19 cellular contexts compared by ENCODE assay signal in the genomic region with DNA sequence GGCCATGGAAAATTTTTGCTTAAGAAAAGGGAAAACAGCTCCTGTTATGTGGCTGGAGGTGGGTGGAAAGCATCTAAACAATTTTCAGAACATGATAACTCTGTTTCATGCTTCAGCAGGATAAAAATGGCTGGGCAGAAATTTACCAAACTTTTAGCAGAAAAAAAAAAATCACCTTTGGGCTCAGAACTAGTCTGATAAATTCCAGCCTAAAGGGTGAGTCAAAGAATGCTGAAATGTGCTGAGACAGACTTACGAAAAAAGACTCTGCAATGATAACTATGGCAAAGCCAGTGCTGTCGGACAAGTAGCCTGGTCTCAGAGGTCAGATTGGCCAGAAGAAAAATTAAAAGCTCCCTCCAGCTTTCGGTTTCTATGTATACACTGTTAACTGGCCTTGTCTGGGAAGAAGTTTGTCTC.
DNase-seq lines count a peak whose midpoint lies in the region; ATAC-seq, FAIRE-seq and TF ChIP-seq lines count a peak whose summit lies in the region.
"Had no signal": no experiment of that assay in that cellular context is flagged by ENCODE, and none has a peak within 500 bp of the region (broad histone marks: within the 10 kb centered on the region; RNA-seq: fewer than 3 reads in every experiment).

No MANE protein-coding gene starts in this region.

- H3K18ac ChIP-seq in IMR-90 (ENCODE audit: low read depth, low read length): peak overlapping the region; percentile 73; the same call in 1 of the 2 replicates

- no peak overlapping the region for H2AFZ ChIP-seq in IMR-90 (replicated peaks; ENCODE audit: low read length, poor library complexity)

- no peak overlapping the region for H2AK9ac ChIP-seq in IMR-90 (replicated peaks; ENCODE audit: low read depth, low read length, poor library complexity)

- TF ChIP-seq CTCF in IMR-90 (conservative IDR thresholded peaks at IDR 0.05; ENCODE audit: low read depth, low read length) (no peak), breast epithelium (IDR thresholded peaks at IDR 0.05) (no peak), left lung (IDR thresholded peaks at IDR 0.05) (no peak), nephron progenitor cell (IDR thresholded peaks at IDR 0.05) (no peak)

- no peak for FAIRE-seq in urothelium cell line (lab: Jason Lieb, UNC)
- FAIRE-seq: GM19239, islet of Langerhans had no signal

- H3K9me3 Mint-ChIP-seq in nephron progenitor cell: no peaks in the 10 kb centered on the region
- H3K9me3 Mint-ChIP-seq: H9 had no signal

- no TSS peak for BruUV-seq in IMR-90 (replicated peaks; lab: Mats Ljungman, UMichigan)

- intact Hi-C loops in IMR-90 (cut with micrococcal nuclease) (loop anchor here (2.0 to 10.0 kb wide), 2 partner anchors 35 to 121 kb away; a partner anchor contains a TSS), breast epithelium (cut with DNase I; ENCODE audit: low total_unique reads) (no loop called here), left lung (cut with DNase I) (no loop called here)

- no peak overlapping the region for H3K23ac ChIP-seq in IMR-90 (ENCODE audit: low read depth, low read length)

- in situ Hi-C loops in IMR-90 (cut with MboI; ENCODE audit: low sequenced_read_pairs): no loop called here

- no peak overlapping the region for H2BK15ac ChIP-seq in IMR-90 (ENCODE audit: low read depth, low read length)

- H3K27me3 ChIP-seq in IMR-90 (ENCODE audit: control insufficient read depth, insufficient read depth, low read length): no peaks in the 10 kb centered on the region
- H3K27me3 ChIP-seq in breast epithelium: no peaks in the 10 kb centered on the region
- H3K27me3 ChIP-seq in left lung: no peaks in the 10 kb centered on the region
- H3K27me3 ChIP-seq: heart left ventricle had no signal

- no peaks in the 10 kb centered on the region for H3K36me3 Mint-ChIP-seq in nephron progenitor cell (ENCODE audit: low read depth)
- H3K36me3 Mint-ChIP-seq: brain, CD14-positive monocyte had no signal

- peak; percentile 32 for DNase-seq in IMR-90
- DNase-seq in breast epithelium (ENCODE audit: low spot score in 2 of 2): no peak
- DNase-seq in left lung: no peak
- DNase-seq in urothelium cell line (ENCODE audit: low spot score): peak; percentile 23
- no peak for DNase-seq in iPS-NIHi11 (ENCODE audit: low spot score)
- no peak for DNase-seq in activated CD4-positive, alpha-beta T cell treated with anti-CD3 and anti-CD28 coated beads for 1 hour
- DNase-seq in nephron progenitor cell: no peak
- DNase-seq: activated naive CD4-positive, alpha-beta T cell treated with anti-CD3 and anti-CD28 coated beads, Interleukin-2, amount 50 U/mL, for 16 hours; DMS79; H9; heart left ventricle; Kasumi-1; NCI-H1436; nucleus accumbens had no signal

- H3K9me3 ChIP-seq in IMR-90 (ENCODE audit: control insufficient read depth, insufficient read depth, low read length) (peaks cover 7% of the 10 kb centered on the region), breast epithelium (no peaks in the 10 kb centered on the region), left lung (peaks cover 0 to 3% of the 10 kb centered on the region in 2 donors)
- H3K9me3 ChIP-seq: heart left ventricle had no signal

- no peaks in the 10 kb centered on the region for H3K36me3 ChIP-seq in IMR-90 (ENCODE audit: control insufficient read depth, insufficient read depth, low read length)
- no peaks in the 10 kb centered on the region for H3K36me3 ChIP-seq in breast epithelium
- H3K36me3 ChIP-seq in left lung: no peaks in the 10 kb centered on the region
- H3K36me3 ChIP-seq: heart left ventricle had no signal

- no peaks in the 10 kb centered on the region for H3K9me1 ChIP-seq in IMR-90 (ENCODE audit: insufficient read depth, low read length)

- peak overlapping the region; percentile 52; the same call in 1 of the 2 replicates for H3K27ac ChIP-seq in IMR-90 (ENCODE audit: insufficient read depth, low read length)
- peak overlapping the region; percentile 7 to 33 for H3K27ac ChIP-seq in breast epithelium
- H3K27ac ChIP-seq in left lung: no peak overlapping the region

- TF ChIP-seq RAD21 in IMR-90 (IDR thresholded peaks at IDR 0.05; ENCODE audit: low read length): no peak

- peak overlapping the region; percentile 46 for H2BK5ac ChIP-seq in IMR-90 (ENCODE audit: low read depth, low read length, poor library complexity, severe bottlenecking)

- no peak overlapping the region for H4K5ac ChIP-seq in IMR-90 (ENCODE audit: low read depth, low read length)

- CTCF ChIA-PET in IMR-90 (lab: Yijun Ruan, JAX): no interaction called here

- no peaks in the 10 kb centered on the region for H4K20me1 ChIP-seq in IMR-90 (ENCODE audit: insufficient read depth, low read length)

- no peak overlapping the region for H3K4ac ChIP-seq in IMR-90 (ENCODE audit: low read depth, low read length)

- H3K4me3 ChIP-seq in IMR-90 (ENCODE audit: insufficient read depth, low read depth, low read length) (no peak overlapping the region), breast epithelium (no peak overlapping the region), left lung (no peak overlapping the region)
- H3K4me3 ChIP-seq: heart left ventricle had no signal

- H3K4me2 ChIP-seq in IMR-90 (ENCODE audit: low read depth, low read length): peak overlapping the region; percentile 50; the same call in 1 of the 2 replicates

- no peak for TF ChIP-seq POLR2A in IMR-90 (IDR thresholded peaks at IDR 0.05; ENCODE audit: low read depth, low read length)
- no peak for TF ChIP-seq POLR2A in breast epithelium (IDR thresholded peaks at IDR 0.05)

- H3K27ac Mint-ChIP-seq in nephron progenitor cell: no peak overlapping the region
- H3K27ac Mint-ChIP-seq: brain; CD14-positive monocyte; dendritic cell treated with granulocyte-macrophage colony-stimulating factor and Interleukin-4, amounts not matched to agents 40 ng/mL and 50 ng/mL, for 4 days; H9 had no signal

- H2BK120ac ChIP-seq in IMR-90 (ENCODE audit: low read depth, low read length): no peak overlapping the region; the same call in 1 of the 2 replicates

- no CpG with 5 or more reads among the region's 3 CpGs for WGBS in IMR-90 (ENCODE audit: extremely low coverage in 2 of 2, insufficient read length in 1 of 2), 2 experiments

- no peak overlapping the region for H3K4me3 Mint-ChIP-seq in nephron progenitor cell
- H3K4me3 Mint-ChIP-seq: brain; CD14-positive monocyte; dendritic cell treated with granulocyte-macrophage colony-stimulating factor and Interleukin-4, amounts not matched to agents 40 ng/mL and 50 ng/mL, for 4 days; H9 had no signal

- H4K91ac ChIP-seq in IMR-90 (ENCODE audit: insufficient read depth, low read depth, low read length): no peak overlapping the region

- H2BK20ac ChIP-seq in IMR-90 (ENCODE audit: low read depth, low read length): no peak overlapping the region

- no peak overlapping the region for H3K9ac ChIP-seq in IMR-90 (ENCODE audit: low read depth, low read length)

- dilution Hi-C loops in IMR-90 (cut with HindIII; ENCODE audit: low sequenced_read_pairs, unreplicated experiment): no loop called here

- POLR2A ChIA-PET in IMR-90 (lab: Charles Lee; ENCODE audit: unreplicated experiment): interaction anchor here (0.6 to 0.7 kb wide), 2 partner anchors 151 to 273 kb away, joined by 3 to 5 read pairs; no protein-coding TSS in a partner anchor

- peaks cover 5% of the 10 kb centered on the region for H3K27me3 Mint-ChIP-seq in nephron progenitor cell (ENCODE audit: low read depth, poor library complexity)
- H3K27me3 Mint-ChIP-seq: dendritic cell treated with granulocyte-macrophage colony-stimulating factor and Interleukin-4, amounts not matched to agents 40 ng/mL and 50 ng/mL, for 4 days had no signal

- H4K8ac ChIP-seq in IMR-90 (ENCODE audit: low read depth in 2 of 2, low read length in 2 of 2): no peak overlapping the region

- H2AK5ac ChIP-seq in IMR-90 (ENCODE audit: low read depth, low read length): no peak overlapping the region

- no peaks in the 10 kb centered on the region for H3K79me1 ChIP-seq in IMR-90 (ENCODE audit: low read depth in 1 of 2, low read length in 2 of 2)

- H3K14ac ChIP-seq in IMR-90 (replicated peaks; ENCODE audit: low read depth, low read length): no peak overlapping the region

- no peak overlapping the region for H3K56ac ChIP-seq in IMR-90 (ENCODE audit: extremely low read depth, insufficient read depth, low read length)

- peak; percentile 66 for ATAC-seq in IMR-90 (ENCODE audit: low read depth)
- peak; percentile 21 for ATAC-seq in left lung

- H3K4me1 ChIP-seq in IMR-90 (ENCODE audit: control insufficient read depth, insufficient read depth, low read length): no peaks in the 10 kb centered on the region
- H3K4me1 ChIP-seq in breast epithelium: no peaks in the 10 kb centered on the region
- H3K4me1 ChIP-seq in left lung: no peaks in the 10 kb centered on the region
- H3K4me1 ChIP-seq: heart left ventricle had no signal

- peaks cover 7% of the 10 kb centered on the region for H3K4me1 Mint-ChIP-seq in nephron progenitor cell
- H3K4me1 Mint-ChIP-seq: brain, CD14-positive monocyte, H9 had no signal

TF ChIP-seq in IMR-90, 13 proteins besides CTCF, POLR2A, EP300 and RAD21:
- TF ChIP-seq RFX5 (IDR thresholded peaks at IDR 0.05; ENCODE audit: low read depth, low read length): no peak
- no peak for TF ChIP-seq NFE2L2 (IDR thresholded peaks at IDR 0.05; ENCODE audit: low read depth, low read length)
- no peak for TF ChIP-seq CHD1 (IDR thresholded peaks at IDR 0.05; ENCODE audit: low read depth, low read length)
- no peak for TF ChIP-seq MAZ (IDR thresholded peaks at IDR 0.05; ENCODE audit: borderline replicate concordance, low read depth, low read length)

Comparison
In these comparisons a context has a peak if more than half of its experiments do, and no peak if none do; other contexts are left out.
1. DNase-seq: peak in IMR-90 (single experiment) and urothelium cell line (single experiment); none in breast epithelium (0 of 2), left lung (0 of 2), iPS-NIHi11 (single experiment), activated CD4-positive, alpha-beta T cell treated with anti-CD3 and anti-CD28 coated beads for 1 hour (single experiment) and nephron progenitor cell (single experiment).
2. H3K27ac ChIP-seq: peak in IMR-90 (single experiment) and breast epithelium (2 of 2); none in left lung (0 of 2).